In genomic region chr18:26226229-26227050, GRCh38 we compare ENCODE assay signal across 8 cellular contexts. TPM values are rescaled to one million over a fixed set of nuclear protein-coding genes. Genes with fewer than 3 reads are reported as not detected.
DNase-seq lines count a peak whose midpoint lies in the region; ATAC-seq, FAIRE-seq and TF ChIP-seq lines count a peak whose summit lies in the region.

TAF4B (plus strand) TSS chr18:26226445; CDS start chr18:26226934, 489 bp downstream.

- no peaks in the 10 kb centered on the region for H3K36me3 ChIP-seq in body of pancreas (replicated peaks in 1 of 2; ENCODE audit: insufficient read depth in 1 of 2, low read depth in 2 of 2)
- H3K36me3 ChIP-seq in sigmoid colon, result no peaks in the 10 kb centered on the region

- H3K9me3 ChIP-seq in body of pancreas (no peaks in the 10 kb centered on the region), sigmoid colon (no peaks in the 10 kb centered on the region)

- H3K4me3 ChIP-seq in body of pancreas, result peak within 1 kb of the TSS; percentile 60 to 98
- peak within 1 kb of the TSS; percentile 71 to 99 (median 88) for H3K4me3 ChIP-seq in sigmoid colon

- no peak for TF ChIP-seq EP300 in sigmoid colon (IDR thresholded peaks at IDR 0.05)

- intact Hi-C loops in body of pancreas (cut with DNase I), result no loop called here
- intact Hi-C loops in sigmoid colon (cut with DNase I), result no loop called here

- no peaks in the 10 kb centered on the region for H3K27me3 ChIP-seq in body of pancreas
- H3K27me3 ChIP-seq in sigmoid colon, result no peaks in the 10 kb centered on the region

- H3K4me1 ChIP-seq in body of pancreas, result peaks cover 9% of the 10 kb centered on the region
- H3K4me1 ChIP-seq in sigmoid colon, result peaks cover 0 to 28% (median 18%) of the 10 kb centered on the region in 4 donors

- peak; percentile 83 for FAIRE-seq in TTC549 (lab: Jason Lieb, UNC)

- DNase-seq in 8988T (peak; percentile 53), NCI-H2107 treated with DMSO at 0.1 percent for 48 hours (lab: John Stamatoyannopoulos, UW; ENCODE audit: unreplicated experiment) (peak; percentile 43), body of pancreas (peak; percentile 90 to 94 (median 92)), iPS DF 4.7 (ENCODE audit: extremely low read depth, low spot score) (peak; percentile 76), sigmoid colon (peak; percentile 97)

- peak; percentile 82 for ATAC-seq in GM18517 (IDR thresholded peaks at IDR 0.05; ENCODE audit: unreplicated experiment)
- ATAC-seq in HG03039 (IDR thresholded peaks at IDR 0.05; ENCODE audit: unreplicated experiment), result peak; percentile 91
- ATAC-seq in body of pancreas, result peak; percentile 98

- 0% methylated on average over 3 to 55 of the region's 101 CpGs for WGBS in body of pancreas, 2 donors
- WGBS in sigmoid colon, 2 donors, result 0% methylated on average over 101 of the region's 101 CpGs

- no peak for TF ChIP-seq CTCF in body of pancreas (IDR thresholded peaks at IDR 0.05)
- TF ChIP-seq CTCF in sigmoid colon (IDR thresholded peaks at IDR 0.05), result no peak

- H3K27ac ChIP-seq in body of pancreas, result peak within 1 kb of the TSS; percentile 7 to 87 (median 79)
- H3K27ac ChIP-seq in sigmoid colon, result peak within 1 kb of the TSS; percentile 77 to 86 (median 83)

- peak; percentile 62 to 88 (median 86) for TF ChIP-seq POLR2A in body of pancreas (IDR thresholded peaks at IDR 0.05)
- no peak for TF ChIP-seq POLR2A in sigmoid colon (IDR thresholded peaks at IDR 0.05)

RNA-seq across cellular contexts. Expression of gene TAF4B, which starts in this region (rescaled TPM):
- total RNA-seq in body of pancreas, result 10 to 100 TPM in 1 of 2 donors, 1 to 10 TPM in 1; 4.2 to 12.2 TPM
- total RNA-seq in sigmoid colon, result 10 to 100 TPM in 1 of 4 donors, 1 to 10 TPM in 3; 6.4 to 10.9 (median 8.6) TPM
- polyA plus RNA-seq in sigmoid colon, result 1 to 10 TPM in 2 of 3 donors, under 1 TPM in 1; 0.46 to 4.7 (median 1.2) TPM

Comparison
In these comparisons a context has a peak if more than half of its experiments do, and no peak if none do; other contexts are left out.
1. Peak in every context shown above with its lines: DNase-seq, ATAC-seq, H3K4me3 ChIP-seq and H3K27ac ChIP-seq.
2. DNase-seq: peak in every context shown above with its lines; median percentile 97 in sigmoid colon; 92 in body of pancreas; 76 in iPS DF 4.7; 53 in 8988T; 43 in NCI-H2107 treated with DMSO at 0.1 percent for 48 hours.
3. POLR2A ChIP-seq: peak in body of pancreas (3 of 3); none in sigmoid colon (0 of 2).